Comparison of ENCODE assay signal across 10 cellular contexts in the genomic region with DNA sequence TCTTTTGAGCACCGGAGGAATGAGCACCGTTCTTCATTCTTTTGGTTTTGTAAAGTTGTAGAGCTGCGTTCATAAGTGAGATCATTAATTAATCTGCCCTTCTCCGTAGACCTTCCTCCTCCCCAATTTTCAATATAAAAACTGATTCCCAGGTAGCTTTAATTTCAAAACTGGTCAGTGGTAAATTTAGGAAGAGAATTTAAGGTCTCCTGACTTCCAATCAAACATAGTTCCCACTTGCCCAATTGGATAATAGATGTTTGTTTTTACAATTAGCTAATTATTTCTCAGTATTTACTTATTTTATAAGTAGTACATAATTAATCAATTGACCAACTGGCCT. TPM values are rescaled to one million over a fixed set of nuclear protein-coding genes. Genes with fewer than 3 reads are reported as not detected.
A peak's percentile ranks its signal among the peaks of the same experiment; 100 is the strongest.
DNase-seq lines count a peak whose midpoint lies in the region; ATAC-seq and TF ChIP-seq lines count a peak whose summit lies in the region.
"Had no signal": no experiment of that assay in that cellular context is flagged by ENCODE, and none has a peak within 500 bp of the region (broad histone marks: within the 10 kb centered on the region; RNA-seq: fewer than 3 reads in every experiment).

No MANE protein-coding gene starts in this region.

- H3K9ac ChIP-seq in KMS-11 (no peak overlapping the region), neural progenitor cell (no peak overlapping the region)

- H2AFZ ChIP-seq in KMS-11 (ENCODE audit: low read depth), result no peak overlapping the region
- peak overlapping the region; percentile 41 for H2AFZ ChIP-seq in neural progenitor cell (replicated peaks)

- ATAC-seq in CD4-positive, alpha-beta T cell (ENCODE audit: poor library complexity), result no peak

- H3K27me3 ChIP-seq in CD4-positive, alpha-beta T cell (ENCODE audit: control insufficient read depth, insufficient read depth, low read length), result no peaks in the 10 kb centered on the region
- H3K27me3 ChIP-seq in KMS-11 (ENCODE audit: insufficient read depth, low read depth) (no peaks in the 10 kb centered on the region), neural progenitor cell (no peaks in the 10 kb centered on the region), WERI-Rb-1 (ENCODE audit: insufficient read depth, low read depth, severe bottlenecking) (no peaks in the 10 kb centered on the region)
- H3K27me3 ChIP-seq: ascending aorta had no signal

- no peaks in the 10 kb centered on the region for H3K9me3 Mint-ChIP-seq in CD4-positive, alpha-beta T cell
- H3K9me3 Mint-ChIP-seq in brain (peaks cover 0 to 5% (median 0%) of the 10 kb centered on the region in 5 experiments), neural progenitor cell (peaks cover 3% of the 10 kb centered on the region)

- H3K4me2 ChIP-seq in KMS-11, result peak overlapping the region; percentile 3; the same call in 1 of the 2 replicates
- H3K4me2 ChIP-seq in neural progenitor cell, result no peak overlapping the region

- no peaks in the 10 kb centered on the region for H3K79me2 ChIP-seq in KMS-11 (ENCODE audit: insufficient read depth, low read depth)
- H3K79me2 ChIP-seq in neural progenitor cell (ENCODE audit: low read depth), result no peaks in the 10 kb centered on the region

- peaks cover 40% of the 10 kb centered on the region for H3K27me3 Mint-ChIP-seq in CD4-positive, alpha-beta T cell
- H3K27me3 Mint-ChIP-seq in brain (peaks cover 15% of the 10 kb centered on the region), neural progenitor cell (ENCODE audit: insufficient read depth, low read depth) (peaks cover 4% of the 10 kb centered on the region)

- no peaks in the 10 kb centered on the region for H3F3A ChIP-seq in neural progenitor cell (ENCODE audit: low read depth)

- no peaks in the 10 kb centered on the region for H3K36me3 ChIP-seq in KMS-11 (ENCODE audit: insufficient read depth)
- H3K36me3 ChIP-seq in neural progenitor cell, result no peaks in the 10 kb centered on the region
- H3K36me3 ChIP-seq in WERI-Rb-1, result no peaks in the 10 kb centered on the region
- H3K36me3 ChIP-seq: ascending aorta, HAP-1 had no signal

- H3K4me3 ChIP-seq in KMS-11 (IDR thresholded peaks at IDR 0.05; ENCODE audit: insufficient read depth, low read depth, low read length) (no peak overlapping the region), neural progenitor cell (no peak overlapping the region), WERI-Rb-1 (ENCODE audit: low read depth, low read length) (no peak overlapping the region)
- H3K4me3 ChIP-seq: HAP-1 had no signal

- H3K4me1 ChIP-seq in KMS-11 (ENCODE audit: low read depth, poor library complexity, severe bottlenecking) (peaks cover 6% of the 10 kb centered on the region), neural progenitor cell (no peaks in the 10 kb centered on the region)
- H3K4me1 ChIP-seq: ascending aorta, HAP-1 had no signal

- H3K36me3 Mint-ChIP-seq in CD4-positive, alpha-beta T cell (ENCODE audit: low read depth), result no peaks in the 10 kb centered on the region
- H3K36me3 Mint-ChIP-seq in brain (no peaks in the 10 kb centered on the region), neural progenitor cell (no peaks in the 10 kb centered on the region)

- CTCF ChIA-PET in CD4-positive, alpha-beta T cell (lab: Charles Lee), result interaction anchor here (0.7 to 1.9 kb wide), 9 partner anchors 10 to 736 kb away, joined by 3 to 12 read pairs (median 4); partner anchors contain the start of gene MAGOHB
- CTCF ChIA-PET in HEK293T (lab: Yijun Ruan, JAX), result interaction anchor here (0.6 to 2.0 kb wide), 16 partner anchors 10 to 796 kb away, joined by 3 to 25 read pairs (median 4); no protein-coding TSS in a partner anchor

- POLR2A ChIA-PET in CD4-positive, alpha-beta T cell (lab: Charles Lee), result interaction anchor here (1.0 kb wide), 1 partner anchor 21 kb away, joined by 3 read pairs; no protein-coding TSS in a partner anchor
- POLR2A ChIA-PET in HEK293T (lab: Yijun Ruan, JAX), result no interaction called here

- intact Hi-C loops in CD4-positive, alpha-beta T cell (cut with DNase I, micrococcal nuclease), result loop anchor here (1.0 to 5.0 kb wide), 3 partner anchors 133 to 516 kb away; partner anchors contain the start of gene MAGOHB (in 1 of the 2)

- no peak for DNase-seq in CD4-positive, alpha-beta T cell
- DNase-seq in neural progenitor cell (ENCODE audit: low spot score), result no peak
- DNase-seq in cerebellum (ENCODE audit: low spot score), result no peak
- no peak for DNase-seq in WERI-Rb-1
- DNase-seq in HEK293T (ENCODE audit: extremely low spot score), result no peak
- no peak for DNase-seq in kidney glomerular epithelial cell (lab: John Stamatoyannopoulos, UW)

- H3K27ac ChIP-seq in CD4-positive, alpha-beta T cell (ENCODE audit: low read depth, low read length), result no peak overlapping the region
- H3K27ac ChIP-seq in KMS-11 (no peak overlapping the region), neural progenitor cell (no peak overlapping the region), WERI-Rb-1 (no peak overlapping the region)

- no peak overlapping the region for H3K27ac Mint-ChIP-seq in CD4-positive, alpha-beta T cell
- peak overlapping the region in 1 of 5 experiments; percentile 64 for H3K27ac Mint-ChIP-seq in brain
- H3K27ac Mint-ChIP-seq in neural progenitor cell, result no peak overlapping the region

- no peak overlapping the region for H3K4me3 Mint-ChIP-seq in CD4-positive, alpha-beta T cell
- H3K4me3 Mint-ChIP-seq in brain (peak overlapping the region; percentile 78 to 87 (median 83)), neural progenitor cell (peak overlapping the region; percentile 1)

- H3K9me3 ChIP-seq in CD4-positive, alpha-beta T cell (ENCODE audit: control insufficient read depth, low read length), result no peaks in the 10 kb centered on the region
- H3K9me3 ChIP-seq in neural progenitor cell (ENCODE audit: low read depth) (no peaks in the 10 kb centered on the region), WERI-Rb-1 (ENCODE audit: severe bottlenecking) (peaks cover under 1% of the 10 kb centered on the region)
- H3K9me3 ChIP-seq: ascending aorta, HAP-1 had no signal

- TF ChIP-seq CTCF in CD4-positive, alpha-beta T cell (IDR thresholded peaks at IDR 0.05), result peak; percentile 39
- TF ChIP-seq CTCF in KMS-11 (conservative IDR thresholded peaks at IDR 0.05; ENCODE audit: low read depth, low read length) (peak; percentile 49), brain (conservative IDR thresholded peaks at IDR 0.05) (peak in 1 of 2 experiments; percentile 64), neural progenitor cell (IDR thresholded peaks at IDR 0.05) (no peak), WERI-Rb-1 (IDR thresholded peaks at IDR 0.05; ENCODE audit: low read depth, low read length) (no peak)

- H4K20me1 ChIP-seq in KMS-11 (ENCODE audit: insufficient read depth) (no peaks in the 10 kb centered on the region), neural progenitor cell (ENCODE audit: low read depth) (no peaks in the 10 kb centered on the region)

- H3K4me1 Mint-ChIP-seq in CD4-positive, alpha-beta T cell (ENCODE audit: low read depth), result peaks cover 7% of the 10 kb centered on the region
- H3K4me1 Mint-ChIP-seq in brain (peaks cover 11% of the 10 kb centered on the region), neural progenitor cell (no peaks in the 10 kb centered on the region)

TF ChIP-seq in HEK293T, 16 proteins besides CTCF, POLR2A, EP300 and RAD21:
- TF ChIP-seq ARNT (IDR thresholded peaks at IDR 0.05) (no peak), ELF4 (IDR thresholded peaks at IDR 0.05) (no peak), CTBP1 (IDR thresholded peaks at IDR 0.05; ENCODE audit: borderline replicate concordance) (no peak), SUZ12 (IDR thresholded peaks at IDR 0.05) (no peak), PKNOX1 (IDR thresholded peaks at IDR 0.05) (no peak), HDGF (IDR thresholded peaks at IDR 0.05; ENCODE audit: borderline replicate concordance) (no peak), FOXA1 (IDR thresholded peaks at IDR 0.05) (no peak), SP1 (IDR thresholded peaks at IDR 0.05) (no peak), BHLHE40 (IDR thresholded peaks at IDR 0.05; ENCODE audit: borderline replicate concordance) (no peak), TARDBP (IDR thresholded peaks at IDR 0.05) (no peak), LEF1 (IDR thresholded peaks at IDR 0.05; ENCODE audit: borderline replicate concordance) (no peak), FOXK2 (IDR thresholded peaks at IDR 0.05) (no peak), ZNF384 (IDR thresholded peaks at IDR 0.05) (no peak), L3MBTL2 (conservative IDR thresholded peaks at IDR 0.05) (no peak), FOXM1 (IDR thresholded peaks at IDR 0.05; ENCODE audit: borderline replicate concordance) (no peak)
TF ChIP-seq in HEK293T: peak in this region for 0.

RNA-seq across cellular contexts. Expression of gene YBX3, which starts 27.2 kb away (rescaled TPM):
- total RNA-seq in CD4-positive, alpha-beta T cell, result 10 to 100 TPM; 35.9 to 37.4 TPM
- 22.8 TPM for polyA plus RNA-seq in brain (ENCODE audit: insufficient read depth, low read depth, low replicate concordance)
- total RNA-seq in neural progenitor cell (ENCODE audit: low replicate concordance), result 78.9 and 123 TPM in 2 replicates
- 16.2 TPM for total RNA-seq in cerebellum

RNA-seq across cellular contexts. Expression of gene TAS2R7, which starts 52.1 kb away (rescaled TPM):
- not detected for total RNA-seq in CD4-positive, alpha-beta T cell
- polyA plus RNA-seq in brain (ENCODE audit: insufficient read depth, low read depth, low replicate concordance), result not detected
- total RNA-seq in neural progenitor cell (ENCODE audit: low replicate concordance), result not detected in 2 replicates
- total RNA-seq in cerebellum, result 0.91 TPM
- total RNA-seq: ascending aorta had no signal

RNA-seq across cellular contexts. Expression of gene TAS2R8, which starts 56.7 kb away (rescaled TPM):
- not detected for total RNA-seq in CD4-positive, alpha-beta T cell
- polyA plus RNA-seq in brain (ENCODE audit: insufficient read depth, low read depth, low replicate concordance), result not detected
- total RNA-seq in neural progenitor cell (ENCODE audit: low replicate concordance) (0.22 TPM in 1 of 2 replicates, not detected in the other), cerebellum (1.5 TPM)
- total RNA-seq: ascending aorta had no signal

RNA-seq across cellular contexts. Expression of gene TAS2R9, which starts 59.6 kb away (rescaled TPM):
- not detected for total RNA-seq in CD4-positive, alpha-beta T cell
- not detected for polyA plus RNA-seq in brain (ENCODE audit: insufficient read depth, low read depth, low replicate concordance)
- not detected in 2 replicates for total RNA-seq in neural progenitor cell (ENCODE audit: low replicate concordance)
- 1.7 TPM for total RNA-seq in cerebellum
- total RNA-seq: ascending aorta had no signal

Comparison
In these comparisons a context has a peak if more than half of its experiments do, and no peak if none do; other contexts are left out.
1. CTCF ChIP-seq: peak in CD4-positive, alpha-beta T cell (single experiment) and KMS-11 (single experiment); none in neural progenitor cell (single experiment) and WERI-Rb-1 (single experiment).